Comparison of ENCODE assay signal across 1 cellular context in the genomic region with DNA sequence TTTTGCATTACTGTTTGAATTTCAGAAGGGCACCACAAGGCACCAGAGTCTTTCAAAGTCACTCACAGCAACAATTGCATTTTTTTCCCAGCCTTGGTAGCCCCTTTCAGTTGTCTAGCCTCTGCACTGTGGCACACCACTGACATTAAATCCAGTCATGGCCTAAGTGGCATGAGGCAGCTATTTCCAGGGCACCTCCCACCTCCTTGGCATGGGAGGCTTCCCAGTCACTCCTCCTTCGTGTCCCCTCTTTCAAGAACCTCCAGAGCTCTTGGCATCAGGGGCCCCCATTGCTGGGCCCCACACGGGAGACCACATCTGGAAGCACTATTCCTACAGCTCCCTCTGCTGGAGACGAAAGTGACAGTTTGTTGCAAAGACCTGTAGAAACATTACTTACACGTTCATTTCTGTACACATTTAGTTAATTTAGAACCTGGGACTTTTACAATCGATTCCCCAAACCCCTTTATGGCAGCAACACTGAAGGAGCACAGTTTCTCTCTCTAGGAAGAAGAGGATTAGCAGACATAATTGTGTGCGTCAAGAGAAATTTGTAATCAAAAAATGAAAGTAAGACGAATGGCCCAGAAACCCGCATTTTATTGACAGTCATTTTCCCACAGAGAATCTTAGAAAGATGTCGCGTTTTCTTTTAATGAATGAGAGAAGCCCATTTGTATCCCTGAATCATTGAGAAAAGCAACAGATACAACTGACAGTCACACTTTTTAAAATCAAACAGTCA.
A peak's percentile ranks its signal among the peaks of the same experiment; 100 is the strongest.
TF ChIP-seq lines count a peak whose summit lies in the region.

No MANE protein-coding gene starts in this region.

TF ChIP-seq in IMR-90, 13 proteins besides CTCF, POLR2A, EP300 and RAD21:
- no peak for TF ChIP-seq FOS (IDR thresholded peaks at IDR 0.05; ENCODE audit: low read depth, low read length)
- peak; percentile 38; the same call in 1 of the 2 replicates for TF ChIP-seq SMC3 (IDR thresholded peaks at IDR 0.05; ENCODE audit: low read depth, low read length)
